In genomic region chr15:62928242-62928995, GRCh38 we compare ENCODE assay signal across 9 cellular contexts.
A peak's percentile ranks its signal among the peaks of the same experiment; 100 is the strongest.
DNase-seq lines count a peak whose midpoint lies in the region; TF ChIP-seq lines count a peak whose summit lies in the region.
"Had no signal": no experiment of that assay in that cellular context is flagged by ENCODE, and none has a peak within 500 bp of the region (broad histone marks: within the 10 kb centered on the region; RNA-seq: fewer than 3 reads in every experiment).

No MANE protein-coding gene starts in this region.

- no peaks in the 10 kb centered on the region for H3K27me3 ChIP-seq in GM23248 (replicated peaks; ENCODE audit: insufficient read depth)
- H3K27me3 ChIP-seq in SK-N-SH (ENCODE audit: insufficient read depth) = no peaks in the 10 kb centered on the region

- H3K4me3 ChIP-seq in GM23248 = 0 out of 2 replicates have a peak overlapping the region, but pooled peaks have one; percentile 11
- no peak overlapping the region for H3K4me3 ChIP-seq in SK-N-SH (ENCODE audit: low read depth in 2 of 2, low read length in 1 of 2)
- H3K4me3 ChIP-seq in fibroblast of villous mesenchyme (ENCODE audit: low read depth, low read length) = no peak overlapping the region

- H3K36me3 Mint-ChIP-seq in activated CD4-positive, alpha-beta T cell treated with anti-CD3 and anti-CD28 coated beads, Interleukin-2, amount 10 ng/mL, durations not matched to agents 24 days and 14 days (ENCODE audit: low read depth) = no peaks in the 10 kb centered on the region

- H3K9me3 ChIP-seq in GM23248 (ENCODE audit: low read depth) (no peaks in the 10 kb centered on the region), SK-N-SH (no peaks in the 10 kb centered on the region)

- peak; percentile 55 for TF ChIP-seq RAD21 in SK-N-SH (IDR thresholded peaks at IDR 0.05; ENCODE audit: low read length)

- H3K4me1 ChIP-seq in GM23248 (ENCODE audit: insufficient read depth) (peaks cover 56% of the 10 kb centered on the region), SK-N-SH (ENCODE audit: control insufficient read depth in 1 of 2, insufficient read depth in 2 of 2, low read depth in 1 of 2, low read length in 1 of 2) (peaks cover 23 to 25% of the 10 kb centered on the region in 2 experiments)

- no peaks in the 10 kb centered on the region for H3K9me3 Mint-ChIP-seq in activated CD4-positive, alpha-beta T cell treated with anti-CD3 and anti-CD28 coated beads, Interleukin-2, amount 10 ng/mL, durations not matched to agents 24 days and 14 days

- H4K20me1 ChIP-seq in GM23248 (ENCODE audit: insufficient read depth) (no peaks in the 10 kb centered on the region), SK-N-SH (ENCODE audit: insufficient read depth) (no peaks in the 10 kb centered on the region)

- intact Hi-C loops in activated CD4-positive, alpha-beta T cell treated with anti-CD3 and anti-CD28 coated beads, Interleukin-2, amount 10 ng/mL, durations not matched to agents 24 days and 14 days (cut with micrococcal nuclease) = no loop called here

- peak overlapping the region; percentile 59 for H3K4me2 ChIP-seq in GM23248 (ENCODE audit: unreplicated experiment)
- H3K4me2 ChIP-seq in SK-N-SH = peak overlapping the region; percentile 68

- H2AFZ ChIP-seq in GM23248 (no peak overlapping the region), SK-N-SH (ENCODE audit: low read depth) (no peak overlapping the region)

- H3K9me2 ChIP-seq in GM23248 (ENCODE audit: insufficient read depth) = no peaks in the 10 kb centered on the region
- no peaks in the 10 kb centered on the region for H3K9me2 ChIP-seq in SK-N-SH

- no peaks in the 10 kb centered on the region for H3K4me1 Mint-ChIP-seq in activated CD4-positive, alpha-beta T cell treated with anti-CD3 and anti-CD28 coated beads, Interleukin-2, amount 10 ng/mL, durations not matched to agents 24 days and 14 days

- H3K36me3 ChIP-seq in GM23248 (ENCODE audit: low read depth) = no peaks in the 10 kb centered on the region
- no peaks in the 10 kb centered on the region for H3K36me3 ChIP-seq in SK-N-SH (replicated peaks in 1 of 2; ENCODE audit: control insufficient read depth in 1 of 2, insufficient read depth in 2 of 2, low read length in 1 of 2)

- no peak overlapping the region for H3K27ac Mint-ChIP-seq in activated CD4-positive, alpha-beta T cell treated with anti-CD3 and anti-CD28 coated beads, Interleukin-2, amount 10 ng/mL, durations not matched to agents 24 days and 14 days

- TF ChIP-seq CTCF in SK-N-SH (IDR thresholded peaks at IDR 0.05) (peak; percentile 71), fibroblast of villous mesenchyme (IDR thresholded peaks at IDR 0.05; ENCODE audit: insufficient read depth, low read depth, low read length) (no peak)

- in situ Hi-C loops in GM23248 (cut with MboI) = no loop called here

- H3K27me3 Mint-ChIP-seq in activated CD4-positive, alpha-beta T cell treated with anti-CD3 and anti-CD28 coated beads, Interleukin-2, amount 10 ng/mL, durations not matched to agents 24 days and 14 days = peaks cover 20% of the 10 kb centered on the region

- peak; percentile 99 for DNase-seq in GM23248
- DNase-seq in SK-N-SH = peak; percentile 60
- DNase-seq in fibroblast of villous mesenchyme (ENCODE audit: low read depth) = peak; percentile 86
- peak; percentile 47 for DNase-seq in pulmonary artery endothelial cell (ENCODE audit: low read depth, low spot score)
- no peak for DNase-seq in activated CD4-positive, alpha-beta T cell treated with anti-CD3 and anti-CD28 coated beads, Interleukin-2, amount 10 ng/mL, durations not matched to agents 24 days and 14 days
- no peak for DNase-seq in activated CD4-positive, CD25-positive, alpha-beta regulatory T cell treated with anti-CD3 and anti-CD28 coated beads, Interleukin-2, amount 50 U/mL, for 72 hours
- DNase-seq in activated gamma-delta T cell (lab: John Stamatoyannopoulos, UW) = no peak
- no peak for DNase-seq in globus pallidus (ENCODE audit: low spot score)
- DNase-seq: NCI-H2107 had no signal

- H3K79me2 ChIP-seq in GM23248 (ENCODE audit: insufficient read depth) (no peaks in the 10 kb centered on the region), SK-N-SH (ENCODE audit: insufficient read depth) (peaks cover 6% of the 10 kb centered on the region; the same call in 1 of the 2 replicates)

- 0 to 1% methylated on average over 12 of the region's 12 CpGs for WGBS in GM23248 (ENCODE audit: low coverage in 1 of 2, low lambda C conversion rate in 2 of 2, missing lambda C conversion rate in 2 of 2), 2 experiments
- 8% methylated on average over 12 of the region's 12 CpGs for WGBS in SK-N-SH (ENCODE audit: low lambda C conversion rate)

- peaks cover 57% of the 10 kb centered on the region for H3F3A ChIP-seq in GM23248 (ENCODE audit: insufficient read depth)
- H3F3A ChIP-seq in SK-N-SH (replicated peaks; ENCODE audit: insufficient read depth) = peaks cover 65% of the 10 kb centered on the region

- POLR2A ChIA-PET in SK-N-SH (lab: Yijun Ruan, JAX) = no interaction called here

- H3K27ac ChIP-seq in GM23248 (peak overlapping the region; percentile 91), SK-N-SH (ENCODE audit: low read depth in 2 of 2, low read length in 1 of 2) (peak overlapping the region; percentile 95 to 96)

- CTCF ChIA-PET in SK-N-SH (lab: Yijun Ruan, JAX) = interaction anchor here (1.0 to 2.5 kb wide), 12 partner anchors 9 to 165 kb away, joined by 3 to 10 read pairs (median 4); no protein-coding TSS in a partner anchor

- H3K4me3 Mint-ChIP-seq in activated CD4-positive, alpha-beta T cell treated with anti-CD3 and anti-CD28 coated beads, Interleukin-2, amount 10 ng/mL, durations not matched to agents 24 days and 14 days = no peak overlapping the region

- H3K9ac ChIP-seq in GM23248 = peak overlapping the region; percentile 57
- peak overlapping the region; percentile 51; the same call in 1 of the 2 replicates for H3K9ac ChIP-seq in SK-N-SH

- TF ChIP-seq EP300 in SK-N-SH (IDR thresholded peaks at IDR 0.05; ENCODE audit: borderline replicate concordance in 1 of 2, low read depth in 1 of 2, low read length in 1 of 2) = peak; percentile 54 to 91

TF ChIP-seq in SK-N-SH, 30 proteins besides CTCF, POLR2A, EP300 and RAD21 (continues in another document):
- peak; percentile 57 for TF ChIP-seq MAX (IDR thresholded peaks at IDR 0.05; ENCODE audit: low read depth)
- TF ChIP-seq SMC3 (IDR thresholded peaks at IDR 0.05; ENCODE audit: low read depth, low read length) = peak; percentile 28; the same call in 1 of the 2 replicates
- TF ChIP-seq JUND (IDR thresholded peaks at IDR 0.05) = peak; percentile 84
- peak; percentile 69 for TF ChIP-seq PBX3 (IDR thresholded peaks at IDR 0.05)
- TF ChIP-seq GATA2 (CRISPR knock-in tag; IDR thresholded peaks at IDR 0.05) = 0 out of 2 replicates have a peak, but pooled peaks have one; percentile 38
- no peak for TF ChIP-seq NRF1 (IDR thresholded peaks at IDR 0.05; ENCODE audit: low read depth, low read length)
- TF ChIP-seq TCF12 (IDR thresholded peaks at IDR 0.05) = peak; percentile 93
- peak; percentile 81 for TF ChIP-seq TEAD4 (IDR thresholded peaks at IDR 0.05; ENCODE audit: borderline replicate concordance, insufficient read depth)
- no peak for TF ChIP-seq RFX5 (IDR thresholded peaks at IDR 0.05; ENCODE audit: low read length)
- peak; percentile 93 for TF ChIP-seq NFIC (IDR thresholded peaks at IDR 0.05; ENCODE audit: borderline replicate concordance)
- no peak for TF ChIP-seq GABPA (IDR thresholded peaks at IDR 0.05; ENCODE audit: low read depth)
- no peak; the same call in none of the 2 replicates for TF ChIP-seq ZBTB33 (IDR thresholded peaks at IDR 0.05; ENCODE audit: borderline replicate concordance, low read depth)
- TF ChIP-seq SIN3A (IDR thresholded peaks at IDR 0.05; ENCODE audit: borderline replicate concordance, low read depth, low read length) = peak; percentile 67; the same call in 1 of the 2 replicates
- TF ChIP-seq RCOR1 (IDR thresholded peaks at IDR 0.05; ENCODE audit: low read length) = peak; percentile 21; the same call in 1 of the 2 replicates
- 0 out of 2 replicates have a peak, but pooled peaks have one; percentile 16 for TF ChIP-seq YY1 (IDR thresholded peaks at IDR 0.05; ENCODE audit: low read depth)
- peak; percentile 89 for TF ChIP-seq FOXM1 (IDR thresholded peaks at IDR 0.05; ENCODE audit: low read depth)
- no peak; the same call in 1 of the 2 replicates for TF ChIP-seq FOXJ3 (CRISPR knock-in tag; IDR thresholded peaks at IDR 0.05)
- 0 out of 2 replicates have a peak, but pooled peaks have one; percentile 12 for TF ChIP-seq MEF2A (IDR thresholded peaks at IDR 0.05; ENCODE audit: borderline replicate concordance, low read depth)
- TF ChIP-seq FOSL2 (IDR thresholded peaks at IDR 0.05; ENCODE audit: borderline replicate concordance, low read depth) = peak; percentile 50
- no peak for TF ChIP-seq MXI1 (IDR thresholded peaks at IDR 0.05; ENCODE audit: low read depth, low read length)
- no peak for TF ChIP-seq EZH2phosphoT487 (IDR thresholded peaks at IDR 0.05; ENCODE audit: borderline replicate concordance, low read depth)

Comparison
In these comparisons a context has a peak if more than half of its experiments do, and no peak if none do; other contexts are left out.
1. DNase-seq: peak in GM23248 (single experiment), SK-N-SH (single experiment), fibroblast of villous mesenchyme (single experiment) and pulmonary artery endothelial cell (single experiment); none in activated CD4-positive, alpha-beta T cell treated with anti-CD3 and anti-CD28 coated beads, Interleukin-2, amount 10 ng/mL, durations not matched to agents 24 days and 14 days (single experiment), activated CD4-positive, CD25-positive, alpha-beta regulatory T cell treated with anti-CD3 and anti-CD28 coated beads, Interleukin-2, amount 50 U/mL, for 72 hours (single experiment), activated gamma-delta T cell (single experiment) and globus pallidus (single experiment).